Comparison of ENCODE assay signal across 1 cellular context in the genomic region with DNA sequence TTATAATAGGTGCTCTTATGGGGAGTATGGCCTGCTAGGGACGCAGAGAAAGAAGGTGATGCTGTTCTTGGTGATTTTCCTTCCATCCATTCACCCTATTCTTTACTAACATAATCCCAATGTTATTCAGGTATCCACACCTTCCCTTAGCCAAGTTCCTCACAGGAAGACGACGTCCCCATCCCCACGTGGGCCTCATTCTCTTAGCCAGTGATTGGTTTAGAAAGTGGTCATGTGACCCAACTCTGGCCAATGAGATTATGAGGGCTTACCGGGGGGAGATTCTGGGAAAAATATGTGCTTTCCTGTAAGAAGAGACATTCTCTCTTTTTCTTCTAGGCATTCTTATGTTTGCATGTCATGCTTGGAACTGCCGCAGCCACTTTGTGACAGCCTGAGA.
TF ChIP-seq lines count a peak whose summit lies in the region.

No MANE protein-coding gene starts in this region.

TF ChIP-seq in WTC11, 78 proteins besides CTCF, POLR2A, EP300 and RAD21 (continued from another document):
- TF ChIP-seq USF1 (CRISPR knock-in tag; IDR thresholded peaks at IDR 0.05): 0 out of 2 replicates have a peak, but pooled peaks have one; percentile 29
- TF ChIP-seq, protein P1, sequence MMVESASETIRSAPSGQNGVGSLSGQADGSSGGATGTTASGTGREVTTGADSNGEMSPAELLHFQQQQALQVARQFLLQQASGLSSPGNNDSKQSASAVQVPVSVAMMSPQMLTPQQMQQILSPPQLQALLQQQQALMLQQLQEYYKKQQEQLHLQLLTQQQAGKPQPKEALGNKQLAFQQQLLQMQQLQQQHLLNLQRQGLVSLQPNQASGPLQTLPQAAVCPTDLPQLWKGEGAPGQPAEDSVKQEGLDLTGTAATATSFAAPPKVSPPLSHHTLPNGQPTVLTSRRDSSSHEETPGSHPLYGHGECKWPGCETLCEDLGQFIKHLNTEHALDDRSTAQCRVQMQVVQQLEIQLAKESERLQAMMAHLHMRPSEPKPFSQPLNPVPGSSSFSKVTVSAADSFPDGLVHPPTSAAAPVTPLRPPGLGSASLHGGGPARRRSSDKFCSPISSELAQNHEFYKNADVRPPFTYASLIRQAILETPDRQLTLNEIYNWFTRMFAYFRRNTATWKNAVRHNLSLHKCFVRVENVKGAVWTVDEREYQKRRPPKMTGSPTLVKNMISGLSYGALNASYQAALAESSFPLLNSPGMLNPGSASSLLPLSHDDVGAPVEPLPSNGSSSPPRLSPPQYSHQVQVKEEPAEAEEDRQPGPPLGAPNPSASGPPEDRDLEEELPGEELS (CRISPR knock-in tag; IDR thresholded peaks at IDR 0.05): no peak
- TF ChIP-seq GABPB1 (CRISPR knock-in tag; IDR thresholded peaks at IDR 0.05): no peak
- TF ChIP-seq ETV6 (CRISPR knock-in tag; IDR thresholded peaks at IDR 0.05): no peak
- TF ChIP-seq, protein P2, sequence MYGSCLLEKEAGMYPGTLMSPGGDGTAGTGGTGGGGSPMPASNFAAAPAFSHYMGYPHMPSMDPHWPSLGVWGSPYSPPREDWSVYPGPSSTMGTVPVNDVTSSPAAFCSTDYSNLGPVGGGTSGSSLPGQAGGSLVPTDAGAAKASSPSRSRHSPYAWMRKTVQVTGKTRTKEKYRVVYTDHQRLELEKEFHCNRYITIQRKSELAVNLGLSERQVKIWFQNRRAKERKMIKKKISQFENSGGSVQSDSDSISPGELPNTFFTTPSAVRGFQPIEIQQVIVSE (CRISPR knock-in tag; IDR thresholded peaks at IDR 0.05; ENCODE audit: borderline replicate concordance): no peak
- no peak for TF ChIP-seq TEAD4 (CRISPR knock-in tag; IDR thresholded peaks at IDR 0.05)
- TF ChIP-seq NFYB (CRISPR knock-in tag; conservative IDR thresholded peaks at IDR 0.05; ENCODE audit: low read depth): peak; percentile 49
- TF ChIP-seq, protein P3, sequence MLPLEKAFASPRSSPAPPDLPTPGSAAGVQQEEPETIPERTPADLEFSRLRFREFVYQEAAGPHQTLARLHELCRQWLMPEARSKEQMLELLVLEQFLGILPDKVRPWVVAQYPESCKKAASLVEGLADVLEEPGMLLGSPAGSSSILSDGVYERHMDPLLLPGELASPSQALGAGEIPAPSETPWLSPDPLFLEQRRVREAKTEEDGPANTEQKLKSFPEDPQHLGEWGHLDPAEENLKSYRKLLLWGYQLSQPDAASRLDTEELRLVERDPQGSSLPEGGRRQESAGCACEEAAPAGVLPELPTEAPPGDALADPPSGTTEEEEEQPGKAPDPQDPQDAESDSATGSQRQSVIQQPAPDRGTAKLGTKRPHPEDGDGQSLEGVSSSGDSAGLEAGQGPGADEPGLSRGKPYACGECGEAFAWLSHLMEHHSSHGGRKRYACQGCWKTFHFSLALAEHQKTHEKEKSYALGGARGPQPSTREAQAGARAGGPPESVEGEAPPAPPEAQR (CRISPR knock-in tag; IDR thresholded peaks at IDR 0.05): no peak
TF ChIP-seq in WTC11: peak in this region for 3.
